ENCODE assay signal across 11 cellular contexts in genomic region chr22:27867114-27867957, GRCh38. TPM values are rescaled to one million over a fixed set of nuclear protein-coding genes. Genes with fewer than 3 reads are reported as not detected.
DNase-seq lines count a peak whose midpoint lies in the region; ATAC-seq, FAIRE-seq and TF ChIP-seq lines count a peak whose summit lies in the region.
"Had no signal": no experiment of that assay in that cellular context is flagged by ENCODE, and none has a peak within 500 bp of the region (broad histone marks: within the 10 kb centered on the region; RNA-seq: fewer than 3 reads in every experiment).

No MANE protein-coding gene starts in this region.

- ATAC-seq in A549 (peak in 1 of 2 experiments; percentile 40; a peak in 3 of 6 replicates), natural killer cell (peak in 2 of 3 donors; percentile 41 to 62), GM21360 (IDR thresholded peaks at IDR 0.05; ENCODE audit: unreplicated experiment) (no peak)

- H3K27me3 Mint-ChIP-seq in natural killer cell (ENCODE audit: low read depth in 2 of 2), result no peaks in the 10 kb centered on the region

- peak overlapping the region; percentile 85 for H3K4me2 ChIP-seq in A549

- no peak for TF ChIP-seq POLR2A in A549 (IDR thresholded peaks at IDR 0.05; ENCODE audit: low read length)

- POLR2A ChIA-PET in A549 (lab: Yijun Ruan, JAX), result no interaction called here

- DNase-seq in A549 (ENCODE audit: low read depth in 1 of 2, low spot score in 1 of 2) (peak in 1 of 2 experiments; percentile 31), NCI-H226 (peak; percentile 3), natural killer cell (no peak), NCI-H526 treated with DMSO at 0.1 percent for 48 hours (lab: John Stamatoyannopoulos, UW) (no peak), MV-4-11 (lab: John Stamatoyannopoulos, UW) (no peak), GOT3 (lab: John Stamatoyannopoulos, UW) (no peak)
- DNase-seq: DMS 273 treated with DMSO at 0.1 percent for 48 hours; NCI-H2171 treated with DMSO at 0.1 percent for 48 hours; stimulated activated CD4-positive, alpha-beta T cell treated with anti-CD3 and anti-CD28 coated beads, Interleukin-2, amount 100 ng/mL, for 48 hours had no signal

- CTCF ChIA-PET in A549 (lab: Yijun Ruan, JAX), result interaction anchor here (1.0 to 2.0 kb wide), 2 partner anchors 13 to 19 kb away, joined by 3 to 11 read pairs; no protein-coding TSS in a partner anchor

- H3K27ac Mint-ChIP-seq in natural killer cell, result peak overlapping the region in 1 of 2 donors; percentile 8

- H3K9ac ChIP-seq in endocrine pancreas (ENCODE audit: control insufficient read depth, insufficient read depth, low read length), result no peak overlapping the region

- H3K9me3 Mint-ChIP-seq in natural killer cell, result no peaks in the 10 kb centered on the region

- peaks cover 28 to 32% of the 10 kb centered on the region in 2 donors for H3K4me1 Mint-ChIP-seq in natural killer cell

- H3K4me1 ChIP-seq in A549, result peaks cover 76% of the 10 kb centered on the region
- peaks cover 75% of the 10 kb centered on the region for H3K4me1 ChIP-seq in endocrine pancreas (ENCODE audit: control insufficient read depth, insufficient read depth, low read length)

- no peak for TF ChIP-seq RAD21 in A549 (conservative IDR thresholded peaks at IDR 0.05 in 1 of 2, IDR thresholded peaks at IDR 0.05 in 1 of 2)

- 46% methylated on average over 4 of the region's 4 CpGs for WGBS in A549 (ENCODE audit: missing lambda C conversion rate)

- H3K36me3 Mint-ChIP-seq in natural killer cell, result no peaks in the 10 kb centered on the region

- no peaks in the 10 kb centered on the region for H3K9me3 ChIP-seq in A549
- H3K9me3 ChIP-seq in endocrine pancreas (ENCODE audit: control insufficient read depth, low read length), result no peaks in the 10 kb centered on the region

- TF ChIP-seq EP300 in A549 (IDR thresholded peaks at IDR 0.05), result no peak

- intact Hi-C loops in natural killer cell (cut with micrococcal nuclease), result no loop called here

- no peak for FAIRE-seq in A549 (lab: Jason Lieb, UNC)

- H3K27me3 ChIP-seq in endocrine pancreas (ENCODE audit: control insufficient read depth, insufficient read depth, low read length), result no peaks in the 10 kb centered on the region

- H3K4me3 ChIP-seq in A549, result 0 out of 3 replicates have a peak overlapping the region, but pooled peaks have one; percentile 6
- peak overlapping the region; percentile 87 for H3K4me3 ChIP-seq in endocrine pancreas (ENCODE audit: control insufficient read depth, insufficient read depth, low read length)

- no peak for TF ChIP-seq CTCF in A549 (IDR thresholded peaks at IDR 0.05)
- TF ChIP-seq CTCF in natural killer cell (IDR thresholded peaks at IDR 0.05), result no peak

- H3K27ac ChIP-seq in A549, result peak overlapping the region; percentile 65 to 71; a peak in 5 of 6 replicates

- H3K4me3 Mint-ChIP-seq in natural killer cell, result no peak overlapping the region

- no peaks in the 10 kb centered on the region for H3K36me3 ChIP-seq in endocrine pancreas (ENCODE audit: control insufficient read depth, insufficient read depth, low read length)

TF ChIP-seq in A549, 52 proteins besides CTCF, POLR2A, EP300 and RAD21:
- TF ChIP-seq, protein P1, sequence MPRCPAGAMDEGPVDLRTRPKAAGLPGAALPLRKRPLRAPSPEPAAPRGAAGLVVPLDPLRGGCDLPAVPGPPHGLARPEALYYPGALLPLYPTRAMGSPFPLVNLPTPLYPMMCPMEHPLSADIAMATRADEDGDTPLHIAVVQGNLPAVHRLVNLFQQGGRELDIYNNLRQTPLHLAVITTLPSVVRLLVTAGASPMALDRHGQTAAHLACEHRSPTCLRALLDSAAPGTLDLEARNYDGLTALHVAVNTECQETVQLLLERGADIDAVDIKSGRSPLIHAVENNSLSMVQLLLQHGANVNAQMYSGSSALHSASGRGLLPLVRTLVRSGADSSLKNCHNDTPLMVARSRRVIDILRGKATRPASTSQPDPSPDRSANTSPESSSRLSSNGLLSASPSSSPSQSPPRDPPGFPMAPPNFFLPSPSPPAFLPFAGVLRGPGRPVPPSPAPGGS (IDR thresholded peaks at IDR 0.05), result no peak
- TF ChIP-seq, protein P2, sequence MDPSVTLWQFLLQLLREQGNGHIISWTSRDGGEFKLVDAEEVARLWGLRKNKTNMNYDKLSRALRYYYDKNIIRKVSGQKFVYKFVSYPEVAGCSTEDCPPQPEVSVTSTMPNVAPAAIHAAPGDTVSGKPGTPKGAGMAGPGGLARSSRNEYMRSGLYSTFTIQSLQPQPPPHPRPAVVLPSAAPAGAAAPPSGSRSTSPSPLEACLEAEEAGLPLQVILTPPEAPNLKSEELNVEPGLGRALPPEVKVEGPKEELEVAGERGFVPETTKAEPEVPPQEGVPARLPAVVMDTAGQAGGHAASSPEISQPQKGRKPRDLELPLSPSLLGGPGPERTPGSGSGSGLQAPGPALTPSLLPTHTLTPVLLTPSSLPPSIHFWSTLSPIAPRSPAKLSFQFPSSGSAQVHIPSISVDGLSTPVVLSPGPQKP (IDR thresholded peaks at IDR 0.05; ENCODE audit: low read depth, low read length), result no peak
- TF ChIP-seq ZC3H11A (IDR thresholded peaks at IDR 0.05), result no peak
- TF ChIP-seq SREBF2 (IDR thresholded peaks at IDR 0.05), result no peak
- 0 out of 4 replicates have a peak, but pooled peaks of 1 of the 2 experiments have one; percentile 4 for TF ChIP-seq CEBPB (IDR thresholded peaks at IDR 0.05)
TF ChIP-seq in A549: peak in this region for 1.

RNA-seq across cellular contexts. Expression of gene PITPNB, which starts 51.7 kb away (rescaled TPM):
- 44.4 and 52.1 TPM in 2 replicates for polyA plus RNA-seq in A549 (2011; rRNA removed)
- polyA plus RNA-seq in A549 (2012; cell fraction: cytosol; rRNA removed), result 16.9 and 17.9 TPM in 2 replicates
- polyA plus RNA-seq in A549 (2012; cell fraction: nucleus; rRNA removed), result 9.2 and 17.0 TPM in 2 replicates
- 44.3 to 46.0 TPM (median 45.8 TPM) in 3 replicates for polyA plus RNA-seq in A549 (2017; fragmentation: RNase III; extraction: RNeasy Plus Mini Kit Qiagen cat#74134 plus additional on column Dnase treatment)
- 24.2 and 25.6 TPM in 2 replicates for polyA minus RNA-seq in A549 (2011; rRNA and poly(A)+ RNA removed)
- 10 to 100 TPM; 58.4 to 77.7 (median 65.1) TPM for total RNA-seq in natural killer cell
